In genomic region chr1:40014812-40015594, GRCh38 we compare ENCODE assay signal across 11 cellular contexts. TPM values are rescaled to one million over a fixed set of nuclear protein-coding genes. Genes with fewer than 3 reads are reported as not detected.
A peak's percentile ranks its signal among the peaks of the same experiment; 100 is the strongest.
DNase-seq lines count a peak whose midpoint lies in the region; ATAC-seq and TF ChIP-seq lines count a peak whose summit lies in the region.
"Had no signal": no experiment of that assay in that cellular context is flagged by ENCODE, and none has a peak within 500 bp of the region (broad histone marks: within the 10 kb centered on the region; RNA-seq: fewer than 3 reads in every experiment).

No MANE protein-coding gene starts in this region.

- WGBS in right lobe of liver (ENCODE audit: insufficient coverage, low coverage, low lambda C conversion rate, missing lambda C conversion rate), result 50% methylated on average over 10 of the region's 10 CpGs

- H3K9ac ChIP-seq in adipocyte (ENCODE audit: low read length), result no peak overlapping the region

- TF ChIP-seq CTCF in AG09309 (IDR thresholded peaks at IDR 0.05; ENCODE audit: control insufficient read depth, insufficient read depth, low read depth, low read length, missing control alignments) (no peak), right lobe of liver (IDR thresholded peaks at IDR 0.05) (no peak), omental fat pad (IDR thresholded peaks at IDR 0.05) (no peak)

- H3K4me3 ChIP-seq in AG09309 (ENCODE audit: control insufficient read depth, low read depth, low read length) (no peak overlapping the region), adipocyte (ENCODE audit: low read length) (no peak overlapping the region), HAP-1 (no peak overlapping the region), right lobe of liver (no peak overlapping the region)

- DNase-seq in AG09309 (ENCODE audit: low read depth), result peak; percentile 74
- peak; percentile 96 for DNase-seq in HCEC 1CT
- peak; percentile 81 for DNase-seq in adipocyte (ENCODE audit: low read depth)
- peak; percentile 94 for DNase-seq in iris pigment epithelial cell (ENCODE audit: low read depth)
- DNase-seq in HAP-1 (ENCODE audit: low spot score in 2 of 2), result no peak
- no peak for DNase-seq in superior temporal gyrus (ENCODE audit: extremely low spot score)
- DNase-seq in right lobe of liver, result no peak
- no peak for DNase-seq in omental fat pad (ENCODE audit: low spot score)
- DNase-seq: activated CD4-positive, alpha-beta T cell treated with anti-CD3 and anti-CD28 coated beads for 1 hour; DND-41; hypothalamus had no signal

- in situ Hi-C loops in HAP-1 (cut with MboI; ENCODE audit: low sequenced_read_pairs), result no loop called here

- H3K4me1 ChIP-seq in adipocyte (ENCODE audit: control insufficient read depth, insufficient read depth, low read length), result peaks cover 4% of the 10 kb centered on the region
- no peaks in the 10 kb centered on the region for H3K4me1 ChIP-seq in HAP-1
- H3K4me1 ChIP-seq in right lobe of liver, result no peaks in the 10 kb centered on the region

- no peak overlapping the region for H3K27ac ChIP-seq in right lobe of liver

- H3K27me3 ChIP-seq in adipocyte (replicated peaks; ENCODE audit: control insufficient read depth, insufficient read depth, low read length) (no peaks in the 10 kb centered on the region), HAP-1 (ENCODE audit: low read depth) (no peaks in the 10 kb centered on the region), right lobe of liver (no peaks in the 10 kb centered on the region)

- intact Hi-C loops in right lobe of liver (cut with DNase I), result no loop called here

- H3K36me3 ChIP-seq in adipocyte (ENCODE audit: control insufficient read depth, insufficient read depth, low read length, severe bottlenecking) (no peaks in the 10 kb centered on the region), HAP-1 (replicated peaks) (no peaks in the 10 kb centered on the region), right lobe of liver (no peaks in the 10 kb centered on the region)

- H3K9me3 ChIP-seq in adipocyte (ENCODE audit: control insufficient read depth, low read length), result no peaks in the 10 kb centered on the region
- H3K9me3 ChIP-seq in HAP-1, result no peaks in the 10 kb centered on the region
- no peaks in the 10 kb centered on the region for H3K9me3 ChIP-seq in right lobe of liver

- no peak for ATAC-seq in right lobe of liver
- ATAC-seq in omental fat pad (ENCODE audit: low FRiP score), result no peak

- no peak for TF ChIP-seq POLR2A in right lobe of liver (IDR thresholded peaks at IDR 0.05)

RNA-seq across cellular contexts. Expression of gene CAP1, which starts 25.5 kb away (rescaled TPM):
- 100 to 1,000 TPM in 5 of 6 experiments, 10 to 100 TPM in 1; 93.1 to 152 (median 128) TPM for total RNA-seq in right lobe of liver
- total RNA-seq in omental fat pad, result 100 to 1,000 TPM; 230 to 364 (median 290) TPM

Comparison
In these comparisons a context has a peak if more than half of its experiments do, and no peak if none do; other contexts are left out.
1. DNase-seq: peak in AG09309 (single experiment), HCEC 1CT (single experiment), adipocyte (single experiment) and iris pigment epithelial cell (single experiment); none in HAP-1 (0 of 2), superior temporal gyrus (single experiment), right lobe of liver (0 of 3) and omental fat pad (single experiment).